ENCODE assay signal across 8 cellular contexts in genomic region chr14:74257078-74257987, GRCh38. TPM values are rescaled to one million over a fixed set of nuclear protein-coding genes. Genes with fewer than 3 reads are reported as not detected.
DNase-seq lines count a peak whose midpoint lies in the region; ATAC-seq and TF ChIP-seq lines count a peak whose summit lies in the region.

No MANE protein-coding gene starts in this region.

- peaks cover 3 to 5% of the 10 kb centered on the region in 2 donors for H3K27me3 Mint-ChIP-seq in CD8-positive, alpha-beta memory T cell
- H3K27me3 Mint-ChIP-seq in dendritic cell treated with granulocyte-macrophage colony-stimulating factor and Interleukin-4, amounts not matched to agents 40 ng/mL and 50 ng/mL, for 4 days = peaks cover 49% of the 10 kb centered on the region

- intact Hi-C loops in dendritic cell treated with granulocyte-macrophage colony-stimulating factor and Interleukin-4, amounts not matched to agents 40 ng/mL and 50 ng/mL, for 4 days (cut with micrococcal nuclease) = no loop called here

- in situ Hi-C loops in HAP-1 (cut with MboI; ENCODE audit: low sequenced_read_pairs) = no loop called here

- H3K27ac Mint-ChIP-seq in CD8-positive, alpha-beta memory T cell = peak overlapping the region in 5 of 8 donors; percentile 15 to 64 (median 63)
- H3K27ac Mint-ChIP-seq in dendritic cell treated with granulocyte-macrophage colony-stimulating factor and Interleukin-4, amounts not matched to agents 40 ng/mL and 50 ng/mL, for 4 days = no peak overlapping the region

- no peaks in the 10 kb centered on the region for H3K9me3 Mint-ChIP-seq in CD8-positive, alpha-beta memory T cell
- no peaks in the 10 kb centered on the region for H3K9me3 Mint-ChIP-seq in dendritic cell treated with granulocyte-macrophage colony-stimulating factor and Interleukin-4, amounts not matched to agents 40 ng/mL and 50 ng/mL, for 4 days

- peaks cover 4 to 7% (median 5%) of the 10 kb centered on the region in 3 donors for H3K4me1 Mint-ChIP-seq in CD8-positive, alpha-beta memory T cell
- peaks cover 6% of the 10 kb centered on the region for H3K4me1 Mint-ChIP-seq in dendritic cell treated with granulocyte-macrophage colony-stimulating factor and Interleukin-4, amounts not matched to agents 40 ng/mL and 50 ng/mL, for 4 days (ENCODE audit: low read depth)

- POLR2A ChIA-PET in CD8-positive, alpha-beta memory T cell (lab: Charles Lee) = no interaction called here

- peak overlapping the region; percentile 81 to 91 (median 85) for H3K4me3 Mint-ChIP-seq in CD8-positive, alpha-beta memory T cell
- peak overlapping the region; percentile 75 for H3K4me3 Mint-ChIP-seq in dendritic cell treated with granulocyte-macrophage colony-stimulating factor and Interleukin-4, amounts not matched to agents 40 ng/mL and 50 ng/mL, for 4 days

- 2 to 3% methylated on average over 71 to 72 of the region's 72 CpGs for WGBS in lung, 2 donors

- H3K27ac ChIP-seq in CD8-positive, alpha-beta memory T cell (ENCODE audit: low read depth, low read length) = no peak overlapping the region
- no peak overlapping the region for H3K27ac ChIP-seq in lung (ENCODE audit: low read depth in 1 of 2, low read length in 1 of 2)

- TF ChIP-seq CTCF in lung (IDR thresholded peaks at IDR 0.05; ENCODE audit: control extremely low read depth, extremely low read depth) = peak; percentile 67

- no peaks in the 10 kb centered on the region for H3K9me3 ChIP-seq in CD8-positive, alpha-beta memory T cell (ENCODE audit: low read length)
- H3K9me3 ChIP-seq in HAP-1 = no peaks in the 10 kb centered on the region
- H3K9me3 ChIP-seq in lung (ENCODE audit: control insufficient read depth in 2 of 2, insufficient read depth in 1 of 2, low read length in 1 of 2) = no peaks in the 10 kb centered on the region

- peak; percentile 34 to 73 (median 53) for DNase-seq in CD8-positive, alpha-beta memory T cell
- DNase-seq in HAP-1 (ENCODE audit: low spot score in 2 of 2) (peak; percentile 48 to 81), NCI-H1930 (lab: John Stamatoyannopoulos, UW) (peak; percentile 13 to 60), lung (ENCODE audit: low spot score) (peak; percentile 35), kidney glomerular epithelial cell (lab: John Stamatoyannopoulos, UW) (no peak)
- DNase-seq in activated CD4-positive, alpha-beta T cell treated with anti-CD3 and anti-CD28 coated beads for 4 hours = peak; percentile 54 to 57
- DNase-seq in stimulated activated CD4-positive, alpha-beta T cell treated with anti-CD3 and anti-CD28 coated beads, TNF-alpha, amount 100 ng/mL, for 24 hours (ENCODE audit: low read depth in 3 of 3) = peak; percentile 10 to 55 (median 31)

- H3K27me3 ChIP-seq in CD8-positive, alpha-beta memory T cell (ENCODE audit: insufficient read depth, low read length, poor library complexity, severe bottlenecking) = peaks cover 8% of the 10 kb centered on the region
- H3K27me3 ChIP-seq in HAP-1 (ENCODE audit: low read depth) (no peaks in the 10 kb centered on the region), lung (ENCODE audit: control insufficient read depth, insufficient read depth) (no peaks in the 10 kb centered on the region)

- peak overlapping the region; percentile 60 for H3K4me3 ChIP-seq in CD8-positive, alpha-beta memory T cell (ENCODE audit: low read length)
- H3K4me3 ChIP-seq in HAP-1 = peak overlapping the region; percentile 39
- peak overlapping the region; percentile 26 for H3K4me3 ChIP-seq in lung

- H3K4me1 ChIP-seq in CD8-positive, alpha-beta memory T cell (ENCODE audit: insufficient read depth, low read length) = peaks cover 5% of the 10 kb centered on the region
- H3K4me1 ChIP-seq in HAP-1 = peaks cover 5% of the 10 kb centered on the region
- peaks cover 0 to 7% of the 10 kb centered on the region in 2 donors for H3K4me1 ChIP-seq in lung (ENCODE audit: control insufficient read depth in 2 of 2, insufficient read depth in 2 of 2, low read length in 2 of 2)

- H3K36me3 Mint-ChIP-seq in CD8-positive, alpha-beta memory T cell = no peaks in the 10 kb centered on the region
- H3K36me3 Mint-ChIP-seq in dendritic cell treated with granulocyte-macrophage colony-stimulating factor and Interleukin-4, amounts not matched to agents 40 ng/mL and 50 ng/mL, for 4 days (ENCODE audit: low read depth) = no peaks in the 10 kb centered on the region

- CTCF ChIA-PET in CD8-positive, alpha-beta memory T cell (lab: Charles Lee) = interaction anchor here (0.9 to 2.9 kb wide), 16 partner anchors 9 to 157 kb away, joined by 3 to 23 read pairs (median 4); no protein-coding TSS in a partner anchor

- peak; percentile 96 for ATAC-seq in lung (ENCODE audit: insufficient read depth, low FRiP score)

- H3K36me3 ChIP-seq in CD8-positive, alpha-beta memory T cell (ENCODE audit: insufficient read depth, low read length) = no peaks in the 10 kb centered on the region
- H3K36me3 ChIP-seq in HAP-1 (replicated peaks) (no peaks in the 10 kb centered on the region), lung (ENCODE audit: control insufficient read depth in 2 of 2, insufficient read depth in 2 of 2, low read length in 2 of 2) (no peaks in the 10 kb centered on the region)

RNA-seq across cellular contexts. Expression of gene VSX2, which starts 18.1 kb away (rescaled TPM):
- not detected for total RNA-seq in CD8-positive, alpha-beta memory T cell
- not detected for polyA plus RNA-seq in CD8-positive, alpha-beta memory T cell
- total RNA-seq in lung = not detected
- not detected for polyA plus RNA-seq in lung

RNA-seq across cellular contexts. Expression of gene ABCD4, which starts 45.4 kb away (rescaled TPM):
- total RNA-seq in CD8-positive, alpha-beta memory T cell = 10 to 100 TPM; 38.2 to 40.5 TPM
- polyA plus RNA-seq in CD8-positive, alpha-beta memory T cell = 25.0 TPM
- total RNA-seq in lung = 10 to 100 TPM; 43.9 to 72.7 TPM
- 10 to 100 TPM; 25.7 to 42.3 TPM for polyA plus RNA-seq in lung
